Comparison of ENCODE assay signal across 27 cellular contexts in the genomic region with DNA sequence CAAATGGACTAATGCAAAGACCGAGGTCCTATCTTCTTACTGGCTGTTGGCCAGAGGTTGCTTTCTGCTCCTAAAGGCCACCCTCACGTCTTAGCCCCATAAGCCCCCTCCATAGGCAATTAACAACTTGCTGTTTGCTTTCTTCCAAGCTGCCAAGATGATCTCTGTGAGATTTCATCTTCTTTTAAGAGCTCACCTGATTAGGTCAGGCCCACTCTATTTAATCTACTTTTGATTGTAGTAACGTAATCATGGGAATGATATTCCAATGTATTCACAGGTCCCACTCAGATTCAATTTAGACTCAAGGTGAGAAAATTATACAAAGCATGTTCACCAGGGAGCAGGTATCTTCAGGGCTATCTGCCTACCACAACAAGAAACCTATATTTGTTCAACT.
"Had no signal": no experiment of that assay in that cellular context is flagged by ENCODE, and none has a peak within 500 bp of the region (broad histone marks: within the 10 kb centered on the region; RNA-seq: fewer than 3 reads in every experiment).

No MANE protein-coding gene starts in this region.

- ATAC-seq: stimulated activated effector memory CD8-positive, alpha-beta T cell treated with anti-CD3 and anti-CD28 coated beads, Interleukin-12 subunit alpha, Interleukin-12 subunit beta, amount 100 ng/mL, for 72 hours; stimulated activated memory B cell treated with anti-CD40 and anti-IgM and Interleukin-4, amounts not matched to agents 10 μg/mL and 1 μg/mL and 100 μg/mL, for 72 hours; stimulated activated naive B cell treated with anti-CD40 and anti-IgM and Interleukin-4, amounts not matched to agents 10 μg/mL and 1 μg/mL and 100 μg/mL, for 72 hours; stimulated activated naive CD8-positive, alpha-beta T cell treated with anti-CD3 and anti-CD28 coated beads, Interleukin-15, amount 100 ng/mL, for 72 hours; stimulated activated naive CD8-positive, alpha-beta T cell treated with anti-CD3 and anti-CD28 coated beads, Interleukin-15, Interleukin-2, amounts not matched to agents 100 U/mL and 50 U/mL, for 24 hours; upper lobe of right lung had no signal

- H3K27ac ChIP-seq: stomach, suprapubic skin, testis, thoracic aorta, thyroid gland, tibial artery, tibial nerve, transverse colon, upper lobe of left lung, upper lobe of right lung, uterus, vagina had no signal

- H3K9me3 ChIP-seq: suprapubic skin, testis, thyroid gland, upper lobe of right lung, uterus, vagina had no signal

- H3K36me3 ChIP-seq: stomach, suprapubic skin, thoracic aorta, thyroid gland, tibial artery, tibial nerve, transverse colon, upper lobe of left lung, upper lobe of right lung, uterus, vagina had no signal

- H3K27me3 ChIP-seq: stomach, suprapubic skin, testis, thyroid gland, tibial artery, tibial nerve, transverse colon, upper lobe of left lung, upper lobe of right lung, uterus, vagina had no signal

- DNase-seq: stimulated activated CD4-positive, alpha-beta T cell treated with anti-CD3 and anti-CD28 coated beads, Interleukin-2, amount 100 ng/mL, for 48 hours; stimulated activated CD4-positive, alpha-beta T cell treated with anti-CD3 and anti-CD28 coated beads, Interleukin-4, amount 100 ng/mL, for 1 hour; stimulated activated CD4-positive, alpha-beta T cell treated with anti-CD3 and anti-CD28 coated beads, Interleukin-4, amount 100 ng/mL, for 24 hours; stimulated activated CD4-positive, alpha-beta T cell treated with anti-CD3 and anti-CD28 coated beads, Interleukin-4, amount 100 ng/mL, for 4 hours; stimulated activated CD8-positive, alpha-beta memory T cell treated with anti-CD3 and anti-CD28 coated beads, Interleukin-4, amount 100 ng/mL, for 48 hours; stimulated activated naive B cell treated with anti-CD40 and anti-IgM and Interleukin-4, amounts not matched to agents 10 μg/mL and 1 μg/mL and 100 μg/mL, for 72 hours; stimulated activated naive CD4-positive, alpha-beta T cell; stimulated activated naive CD4-positive, alpha-beta T cell treated with Interleukin-2 at 50 U/mL for 16 hours; stimulated activated naive CD8-positive, alpha-beta T cell treated with anti-CD3 and anti-CD28 coated beads, Interleukin-15, amount 100 ng/mL, for 72 hours; stimulated activated naive CD8-positive, alpha-beta T cell treated with anti-CD3 and anti-CD28 coated beads, Interleukin-15, Interleukin-2, amounts not matched to agents 100 U/mL and 50 U/mL, for 24 hours; stomach; substantia nigra; testis; thyroid gland; tibial artery; transverse colon; trophoblast cell; upper lobe of left lung; upper lobe of right lung; uterus had no signal

- FAIRE-seq: urothelium cell line had no signal

- H3K4me3 ChIP-seq: stomach, suprapubic skin, testis, thoracic aorta, thyroid gland, tibial artery, tibial nerve, transverse colon, upper lobe of left lung, upper lobe of right lung, uterus, vagina had no signal

- H3K4me1 ChIP-seq: stomach, suprapubic skin, testis, thyroid gland, tibial artery, tibial nerve, transverse colon, upper lobe of left lung, upper lobe of right lung, uterus, vagina had no signal
